In genomic region chr15:92922405-92923002, GRCh38 we compare ENCODE assay signal across 8 cellular contexts. TPM values are rescaled to one million over a fixed set of nuclear protein-coding genes. Genes with fewer than 3 reads are reported as not detected.
A peak's percentile ranks its signal among the peaks of the same experiment; 100 is the strongest.
DNase-seq lines count a peak whose midpoint lies in the region; ATAC-seq and TF ChIP-seq lines count a peak whose summit lies in the region.

No MANE protein-coding gene starts in this region.

- ATAC-seq in activated T-cell treated with anti-CD3 and anti-CD28 coated beads, Interleukin-2, amount 50 U/mL, for 72 hours (replicated peaks in 1 of 2), result no peak
- no peak for ATAC-seq in PC-3
- no peak for ATAC-seq in sciatic nerve

- peak overlapping the region; percentile 61 for H3K9ac ChIP-seq in PC-3 (ENCODE audit: low read length)

- CTCF ChIA-PET in PC-3 (lab: Charles Lee), result no interaction called here

- H3K79me2 ChIP-seq in PC-3 (ENCODE audit: low read length), result peaks cover 87% of the 10 kb centered on the region

- H3K4me1 ChIP-seq in PC-3 (ENCODE audit: insufficient read depth, low read length) (peaks cover 52% of the 10 kb centered on the region), transverse colon (peaks cover 47 to 95% (median 70%) of the 10 kb centered on the region in 4 donors)

- H3K27me3 ChIP-seq in PC-3 (ENCODE audit: low read length), result no peaks in the 10 kb centered on the region
- no peaks in the 10 kb centered on the region for H3K27me3 ChIP-seq in transverse colon

- peak overlapping the region; percentile 93 for H3K27ac ChIP-seq in PC-3 (ENCODE audit: low read length)
- H3K27ac ChIP-seq in transverse colon, result peak overlapping the region; percentile 81 to 99 (median 98)
- H3K27ac ChIP-seq in caudate nucleus (ENCODE audit: low read depth, low read length), result no peak overlapping the region

- H3K9me2 ChIP-seq in PC-3 (replicated peaks; ENCODE audit: low read length), result no peaks in the 10 kb centered on the region

- H3K27ac Mint-ChIP-seq in activated T-cell treated with anti-CD3 and anti-CD28 coated beads, Interleukin-2, amount 50 U/mL, for 72 hours, result peak overlapping the region; percentile 94
- H3K27ac Mint-ChIP-seq in immature natural killer cell, result peak overlapping the region; percentile 66 to 90 (median 82)

- no peak for TF ChIP-seq EP300 in transverse colon (IDR thresholded peaks at IDR 0.05; ENCODE audit: low read depth)

- H3F3A ChIP-seq in PC-3 (ENCODE audit: low read length, unreplicated experiment), result peaks cover 13% of the 10 kb centered on the region

- peak overlapping the region; percentile 65 to 71 for H3K4me3 Mint-ChIP-seq in activated T-cell treated with anti-CD3 and anti-CD28 coated beads, Interleukin-2, amount 50 U/mL, for 72 hours
- peak overlapping the region in 3 of 5 donors; percentile 2 to 9 (median 7) for H3K4me3 Mint-ChIP-seq in immature natural killer cell

- H2AFZ ChIP-seq in PC-3 (ENCODE audit: low read length), result no peak overlapping the region

- H4K20me1 ChIP-seq in PC-3 (ENCODE audit: low read length), result no peaks in the 10 kb centered on the region

- peaks cover 91% of the 10 kb centered on the region for H3K4me1 Mint-ChIP-seq in activated T-cell treated with anti-CD3 and anti-CD28 coated beads, Interleukin-2, amount 50 U/mL, for 72 hours (ENCODE audit: low read depth)
- peaks cover 52 to 77% of the 10 kb centered on the region in 2 donors for H3K4me1 Mint-ChIP-seq in immature natural killer cell

- peaks cover 25 to 51% of the 10 kb centered on the region in 2 donors for H3K36me3 Mint-ChIP-seq in activated T-cell treated with anti-CD3 and anti-CD28 coated beads, Interleukin-2, amount 50 U/mL, for 72 hours (ENCODE audit: insufficient read depth in 2 of 2)
- H3K36me3 Mint-ChIP-seq in immature natural killer cell, result peaks cover 6 to 26% (median 25%) of the 10 kb centered on the region in 3 donors

- DNase-seq in activated T-cell treated with anti-CD3 and anti-CD28 coated beads, Interleukin-2, amount 50 U/mL, for 72 hours, result no peak
- DNase-seq in activated T-cell treated with anti-CD3 and anti-CD28 coated beads for 4 hours (no peak), PC-3 (no peak), immature natural killer cell (no peak), transverse colon (no peak), caudate nucleus (lab: John Stamatoyannopoulos, UW) (no peak), NCI-H2107 (lab: John Stamatoyannopoulos, UW) (no peak), sciatic nerve (ENCODE audit: low spot score) (no peak)

- peaks cover 49% of the 10 kb centered on the region for H3K36me3 ChIP-seq in PC-3 (ENCODE audit: low read depth, low read length)
- H3K36me3 ChIP-seq in transverse colon, result peaks cover 0 to 16% (median 4%) of the 10 kb centered on the region in 4 donors

- intact Hi-C loops in PC-3 (cut with micrococcal nuclease) (no loop called here), transverse colon (cut with DNase I; ENCODE audit: low total_unique reads) (loop anchor here (5.0 kb wide), 2 partner anchors 120 to 295 kb away; no protein-coding TSS in a partner anchor), sciatic nerve (cut with DNase I) (no loop called here)

- peak overlapping the region; percentile 42 for H3K4me3 ChIP-seq in PC-3 (ENCODE audit: low read length)
- no peak overlapping the region for H3K4me3 ChIP-seq in transverse colon

- no peaks in the 10 kb centered on the region for H3K9me3 ChIP-seq in PC-3 (ENCODE audit: low read length)
- no peaks in the 10 kb centered on the region for H3K9me3 ChIP-seq in transverse colon

- in situ Hi-C loops in transverse colon (cut with MboI; ENCODE audit: low pct_ligation_motif_present in 1 of 4, low pct_unique_long_range_greater_than_20kb in 1 of 4, low sequenced_read_pairs in 3 of 4), result loop anchor here in 1 of 4 donors (10.0 kb wide), 1 partner anchor 128 kb away; no protein-coding TSS in a partner anchor

- 58 to 61% methylated on average over 3 to 5 of the region's 5 CpGs for WGBS in transverse colon (ENCODE audit: low coverage in 1 of 2), 2 donors

- no peaks in the 10 kb centered on the region for H3K9me3 Mint-ChIP-seq in activated T-cell treated with anti-CD3 and anti-CD28 coated beads, Interleukin-2, amount 50 U/mL, for 72 hours
- peaks cover 0 to 2% (median 0%) of the 10 kb centered on the region in 6 donors for H3K9me3 Mint-ChIP-seq in immature natural killer cell

- peak overlapping the region; percentile 75 for H3K4me2 ChIP-seq in PC-3 (ENCODE audit: low read length)

- POLR2A ChIA-PET in PC-3 (lab: Charles Lee; ENCODE audit: unreplicated experiment), result interaction anchor here (0.6 kb wide), 1 partner anchor 40 kb away, joined by 3 read pairs; no protein-coding TSS in a partner anchor

- H3K27me3 Mint-ChIP-seq in activated T-cell treated with anti-CD3 and anti-CD28 coated beads, Interleukin-2, amount 50 U/mL, for 72 hours (ENCODE audit: low read depth), result no peaks in the 10 kb centered on the region
- H3K27me3 Mint-ChIP-seq in immature natural killer cell (ENCODE audit: low read depth in 3 of 3), result peaks cover 0 to 5% (median 4%) of the 10 kb centered on the region in 3 donors

- no TSS peak for BruUV-seq in PC-3 (replicated peaks; lab: Mats Ljungman, UMichigan)

- TF ChIP-seq CTCF in PC-3 (conservative IDR thresholded peaks at IDR 0.05; ENCODE audit: low read depth, low read length) (no peak), transverse colon (IDR thresholded peaks at IDR 0.05) (no peak)

- TF ChIP-seq POLR2A in transverse colon (IDR thresholded peaks at IDR 0.05), result no peak

RNA-seq across cellular contexts. Expression of gene CHD2, which starts 22.4 kb away (rescaled TPM):
- total RNA-seq in activated T-cell treated with anti-CD3 and anti-CD28 coated beads, Interleukin-2, amount 50 U/mL, for 72 hours, result 100 to 1,000 TPM; 208 to 246 TPM
- 42.7 and 50.6 TPM in 2 replicates for total RNA-seq in PC-3 (2014; rRNA removed)
- polyA plus RNA-seq in immature natural killer cell, result 10 to 100 TPM; 24.7 to 77.7 (median 36.9) TPM
- total RNA-seq in transverse colon, result 100 to 1,000 TPM in 3 of 4 donors, 10 to 100 TPM in 1; 90.5 to 190 (median 138) TPM
- total RNA-seq in sciatic nerve, result 167 TPM
